In the genomic region with DNA sequence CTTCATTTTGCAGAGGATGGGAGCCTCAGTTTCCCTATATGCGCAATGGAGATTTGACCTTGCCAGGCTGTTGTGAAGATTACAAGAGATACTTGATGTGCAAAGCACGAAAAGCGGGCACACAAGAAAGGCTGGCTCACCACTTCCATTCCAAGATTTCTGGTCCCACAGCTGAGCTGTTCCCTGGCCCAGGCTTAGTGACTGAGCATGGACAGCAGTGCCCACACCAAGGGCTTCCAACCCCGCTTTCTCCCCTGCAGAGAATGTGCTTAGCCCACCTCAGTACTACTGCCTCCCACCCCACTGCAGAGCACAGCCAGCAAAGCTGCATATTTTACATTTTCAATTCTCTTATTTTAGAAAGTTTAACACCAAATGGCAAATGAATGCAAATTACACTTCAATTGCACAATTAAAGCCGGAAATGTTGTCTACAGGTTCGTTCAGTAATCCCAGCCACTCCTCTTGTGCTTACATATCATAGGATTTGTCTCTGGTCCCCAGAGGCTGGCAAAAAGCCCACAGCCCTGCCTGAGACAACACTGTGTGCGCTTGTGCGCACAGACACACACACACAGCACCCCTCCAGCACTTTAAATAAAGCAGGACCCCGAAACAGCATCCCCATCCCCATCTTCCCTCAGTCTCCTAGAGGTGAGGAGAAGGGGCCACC, we compare ENCODE assay signal across 1 cellular context.
TF ChIP-seq lines count a peak whose summit lies in the region.

No MANE protein-coding gene starts in this region.

TF ChIP-seq in HepG2, 621 proteins besides CTCF, POLR2A, EP300 and RAD21 (continued from another document):
- TF ChIP-seq, protein P1, sequence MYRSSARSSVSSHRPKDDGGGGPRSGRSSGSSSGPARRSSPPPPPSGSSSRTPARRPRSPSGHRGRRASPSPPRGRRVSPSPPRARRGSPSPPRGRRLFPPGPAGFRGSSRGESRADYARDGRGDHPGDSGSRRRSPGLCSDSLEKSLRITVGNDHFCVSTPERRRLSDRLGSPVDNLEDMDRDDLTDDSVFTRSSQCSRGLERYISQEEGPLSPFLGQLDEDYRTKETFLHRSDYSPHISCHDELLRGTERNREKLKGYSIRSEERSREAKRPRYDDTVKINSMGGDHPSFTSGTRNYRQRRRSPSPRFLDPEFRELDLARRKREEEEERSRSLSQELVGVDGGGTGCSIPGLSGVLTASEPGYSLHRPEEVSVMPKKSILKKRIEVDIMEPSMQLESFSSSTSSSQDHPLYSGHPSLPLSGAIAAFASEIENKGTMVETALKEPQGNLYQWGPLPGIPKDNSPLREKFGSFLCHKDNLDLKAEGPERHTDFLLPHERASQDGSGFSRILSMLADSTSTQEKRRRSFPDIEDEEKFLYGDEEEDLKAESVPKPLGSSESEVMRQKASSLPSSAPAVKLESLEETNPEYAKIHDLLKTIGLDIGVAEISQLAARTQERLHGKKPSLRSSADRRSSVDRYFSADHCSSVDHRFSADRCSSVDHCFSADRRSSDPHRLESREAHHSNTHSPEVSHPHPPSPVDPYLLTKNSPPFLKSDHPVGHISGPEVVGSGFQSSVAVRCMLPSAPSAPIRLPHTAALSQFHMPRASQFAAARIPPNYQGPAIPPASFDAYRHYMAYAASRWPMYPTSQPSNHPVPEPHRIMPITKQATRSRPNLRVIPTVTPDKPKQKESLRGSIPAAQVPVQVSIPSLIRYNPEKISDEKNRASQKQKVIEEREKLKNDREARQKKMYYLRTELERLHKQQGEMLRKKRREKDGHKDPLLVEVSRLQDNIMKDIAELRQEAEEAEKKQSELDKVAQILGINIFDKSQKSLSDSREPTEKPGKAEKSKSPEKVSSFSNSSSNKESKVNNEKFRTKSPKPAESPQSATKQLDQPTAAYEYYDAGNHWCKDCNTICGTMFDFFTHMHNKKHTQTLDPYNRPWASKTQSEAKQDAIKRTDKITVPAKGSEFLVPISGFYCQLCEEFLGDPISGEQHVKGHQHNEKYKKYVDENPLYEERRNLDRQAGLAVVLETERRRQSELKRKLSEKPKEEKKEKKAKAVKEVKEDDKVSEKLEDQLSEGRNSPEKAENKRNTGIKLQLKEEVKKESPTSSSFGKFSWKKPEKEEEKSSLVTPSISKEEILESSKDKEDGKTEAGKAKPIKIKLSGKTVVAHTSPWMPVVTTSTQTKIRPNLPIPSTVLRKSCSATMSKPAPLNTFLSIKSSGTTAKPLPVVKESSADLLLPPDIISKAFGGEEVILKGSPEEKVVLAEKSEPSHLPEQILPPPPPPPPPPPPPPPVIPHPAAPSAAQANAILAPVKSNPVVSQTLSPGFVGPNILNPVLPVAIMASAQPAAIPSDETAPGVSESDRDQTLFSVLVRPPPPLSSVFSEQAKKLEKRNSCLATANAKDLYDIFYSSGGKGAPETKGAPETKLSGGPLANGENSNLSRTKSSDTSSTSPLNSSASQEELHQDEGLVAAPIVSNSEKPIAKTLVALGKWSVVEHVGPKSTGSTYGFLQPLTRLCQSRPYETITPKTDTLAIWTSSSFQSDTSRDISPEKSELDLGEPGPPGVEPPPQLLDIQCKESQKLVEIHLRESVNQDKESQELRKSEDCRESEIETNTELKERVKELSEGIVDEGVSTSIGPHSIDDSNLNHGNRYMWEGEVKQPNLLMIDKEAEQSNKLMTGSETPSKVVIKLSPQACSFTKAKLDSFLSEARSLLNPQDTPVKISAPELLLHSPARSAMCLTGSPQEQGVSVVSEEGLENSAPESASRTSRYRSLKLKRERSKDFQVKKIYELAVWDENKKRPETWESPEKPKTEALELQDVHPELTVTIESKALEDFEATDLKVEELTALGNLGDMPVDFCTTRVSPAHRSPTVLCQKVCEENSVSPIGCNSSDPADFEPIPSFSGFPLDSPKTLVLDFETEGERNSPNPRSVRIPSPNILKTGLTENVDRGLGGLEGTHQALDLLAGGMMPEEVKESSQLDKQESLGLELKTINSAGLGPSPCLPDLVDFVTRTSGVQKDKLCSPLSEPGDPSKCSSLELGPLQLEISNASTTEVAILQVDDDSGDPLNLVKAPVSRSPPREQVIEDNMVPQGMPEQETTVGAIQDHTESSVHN (CRISPR knock-in tag; IDR thresholded peaks at IDR 0.05) = peak; percentile 47; the same call in 1 of the 2 replicates
- TF ChIP-seq ZNF253 (CRISPR knock-in tag; IDR thresholded peaks at IDR 0.05; ENCODE audit: borderline replicate concordance) (no peak), ZNF3 (CRISPR knock-in tag; IDR thresholded peaks at IDR 0.05) (no peak), SOX5 (CRISPR knock-in tag; IDR thresholded peaks at IDR 0.05; ENCODE audit: borderline replicate concordance) (no peak), ZNF501 (CRISPR knock-in tag; IDR thresholded peaks at IDR 0.05) (peak; percentile 69; the same call in 1 of the 2 replicates), ZBTB8A (CRISPR knock-in tag; IDR thresholded peaks at IDR 0.05; ENCODE audit: borderline replicate concordance, low read depth) (0 out of 2 replicates have a peak, but pooled peaks have one; percentile 38), PAWR (CRISPR knock-in tag; IDR thresholded peaks at IDR 0.05; ENCODE audit: borderline replicate concordance) (0 out of 2 replicates have a peak, but pooled peaks have one; percentile 57), ZNF678 (CRISPR knock-in tag; IDR thresholded peaks at IDR 0.05) (0 out of 2 replicates have a peak, but pooled peaks have one; percentile 38), ZNF484 (CRISPR knock-in tag; IDR thresholded peaks at IDR 0.05; ENCODE audit: borderline replicate concordance, low read depth) (no peak), GATA4 (IDR thresholded peaks at IDR 0.05; ENCODE audit: borderline replicate concordance, low read depth) (no peak), ZBTB3 (CRISPR knock-in tag; IDR thresholded peaks at IDR 0.05; ENCODE audit: borderline replicate concordance, low read depth) (0 out of 2 replicates have a peak, but pooled peaks have one; percentile 48), HNRNPH1 (optimal IDR thresholded peaks at IDR 0.05; ENCODE audit: low read depth, low read length) (no peak), GABPA (IDR thresholded peaks at IDR 0.05; ENCODE audit: low read depth, low read length) (no peak), GABPA (CRISPR knock-in tag; IDR thresholded peaks at IDR 0.05; ENCODE audit: low read depth) (no peak), MYNN (CRISPR knock-in tag; IDR thresholded peaks at IDR 0.05; ENCODE audit: low read depth) (no peak; the same call in 1 of the 2 replicates), EED (CRISPR knock-in tag; IDR thresholded peaks at IDR 0.05) (0 out of 2 replicates have a peak, but pooled peaks have one; percentile 13), NFE2L1 (CRISPR knock-in tag; IDR thresholded peaks at IDR 0.05; ENCODE audit: borderline replicate concordance) (no peak), IKZF1 (IDR thresholded peaks at IDR 0.05) (no peak), MEIS2 (CRISPR knock-in tag; IDR thresholded peaks at IDR 0.05) (no peak), POLR2G (IDR thresholded peaks at IDR 0.05; ENCODE audit: low read depth, low read length) (no peak)
- TF ChIP-seq, protein P2, sequence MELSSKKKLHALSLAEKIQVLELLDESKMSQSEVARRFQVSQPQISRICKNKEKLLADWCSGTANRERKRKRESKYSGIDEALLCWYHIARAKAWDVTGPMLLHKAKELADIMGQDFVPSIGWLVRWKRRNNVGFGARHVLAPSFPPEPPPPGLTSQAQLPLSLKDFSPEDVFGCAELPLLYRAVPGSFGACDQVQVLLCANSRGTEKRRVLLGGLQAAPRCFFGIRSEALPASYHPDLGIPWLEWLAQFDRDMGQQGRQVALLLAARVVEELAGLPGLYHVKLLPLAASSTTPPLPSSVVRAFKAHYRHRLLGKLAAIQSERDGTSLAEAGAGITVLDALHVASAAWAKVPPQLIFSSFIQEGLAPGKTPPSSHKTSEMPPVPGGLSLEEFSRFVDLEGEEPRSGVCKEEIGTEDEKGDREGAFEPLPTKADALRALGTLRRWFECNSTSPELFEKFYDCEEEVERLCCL (CRISPR knock-in tag; IDR thresholded peaks at IDR 0.05; ENCODE audit: borderline replicate concordance) = no peak
- TF ChIP-seq, protein P3, sequence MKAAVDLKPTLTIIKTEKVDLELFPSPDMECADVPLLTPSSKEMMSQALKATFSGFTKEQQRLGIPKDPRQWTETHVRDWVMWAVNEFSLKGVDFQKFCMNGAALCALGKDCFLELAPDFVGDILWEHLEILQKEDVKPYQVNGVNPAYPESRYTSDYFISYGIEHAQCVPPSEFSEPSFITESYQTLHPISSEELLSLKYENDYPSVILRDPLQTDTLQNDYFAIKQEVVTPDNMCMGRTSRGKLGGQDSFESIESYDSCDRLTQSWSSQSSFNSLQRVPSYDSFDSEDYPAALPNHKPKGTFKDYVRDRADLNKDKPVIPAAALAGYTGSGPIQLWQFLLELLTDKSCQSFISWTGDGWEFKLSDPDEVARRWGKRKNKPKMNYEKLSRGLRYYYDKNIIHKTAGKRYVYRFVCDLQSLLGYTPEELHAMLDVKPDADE (CRISPR knock-in tag; IDR thresholded peaks at IDR 0.05) = no peak
- TF ChIP-seq, protein P4, sequence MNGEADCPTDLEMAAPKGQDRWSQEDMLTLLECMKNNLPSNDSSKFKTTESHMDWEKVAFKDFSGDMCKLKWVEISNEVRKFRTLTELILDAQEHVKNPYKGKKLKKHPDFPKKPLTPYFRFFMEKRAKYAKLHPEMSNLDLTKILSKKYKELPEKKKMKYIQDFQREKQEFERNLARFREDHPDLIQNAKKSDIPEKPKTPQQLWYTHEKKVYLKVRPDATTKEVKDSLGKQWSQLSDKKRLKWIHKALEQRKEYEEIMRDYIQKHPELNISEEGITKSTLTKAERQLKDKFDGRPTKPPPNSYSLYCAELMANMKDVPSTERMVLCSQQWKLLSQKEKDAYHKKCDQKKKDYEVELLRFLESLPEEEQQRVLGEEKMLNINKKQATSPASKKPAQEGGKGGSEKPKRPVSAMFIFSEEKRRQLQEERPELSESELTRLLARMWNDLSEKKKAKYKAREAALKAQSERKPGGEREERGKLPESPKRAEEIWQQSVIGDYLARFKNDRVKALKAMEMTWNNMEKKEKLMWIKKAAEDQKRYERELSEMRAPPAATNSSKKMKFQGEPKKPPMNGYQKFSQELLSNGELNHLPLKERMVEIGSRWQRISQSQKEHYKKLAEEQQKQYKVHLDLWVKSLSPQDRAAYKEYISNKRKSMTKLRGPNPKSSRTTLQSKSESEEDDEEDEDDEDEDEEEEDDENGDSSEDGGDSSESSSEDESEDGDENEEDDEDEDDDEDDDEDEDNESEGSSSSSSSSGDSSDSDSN (CRISPR knock-in tag; IDR thresholded peaks at IDR 0.05) = no peak
- TF ChIP-seq, protein P5, sequence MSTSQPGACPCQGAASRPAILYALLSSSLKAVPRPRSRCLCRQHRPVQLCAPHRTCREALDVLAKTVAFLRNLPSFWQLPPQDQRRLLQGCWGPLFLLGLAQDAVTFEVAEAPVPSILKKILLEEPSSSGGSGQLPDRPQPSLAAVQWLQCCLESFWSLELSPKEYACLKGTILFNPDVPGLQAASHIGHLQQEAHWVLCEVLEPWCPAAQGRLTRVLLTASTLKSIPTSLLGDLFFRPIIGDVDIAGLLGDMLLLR (CRISPR knock-in tag; IDR thresholded peaks at IDR 0.05) = 0 out of 2 replicates have a peak, but pooled peaks have one; percentile 21
- TF ChIP-seq, protein P6, sequence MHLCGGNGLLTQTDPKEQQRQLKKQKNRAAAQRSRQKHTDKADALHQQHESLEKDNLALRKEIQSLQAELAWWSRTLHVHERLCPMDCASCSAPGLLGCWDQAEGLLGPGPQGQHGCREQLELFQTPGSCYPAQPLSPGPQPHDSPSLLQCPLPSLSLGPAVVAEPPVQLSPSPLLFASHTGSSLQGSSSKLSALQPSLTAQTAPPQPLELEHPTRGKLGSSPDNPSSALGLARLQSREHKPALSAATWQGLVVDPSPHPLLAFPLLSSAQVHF (CRISPR knock-in tag; IDR thresholded peaks at IDR 0.05) = no peak
- TF ChIP-seq, protein P7, sequence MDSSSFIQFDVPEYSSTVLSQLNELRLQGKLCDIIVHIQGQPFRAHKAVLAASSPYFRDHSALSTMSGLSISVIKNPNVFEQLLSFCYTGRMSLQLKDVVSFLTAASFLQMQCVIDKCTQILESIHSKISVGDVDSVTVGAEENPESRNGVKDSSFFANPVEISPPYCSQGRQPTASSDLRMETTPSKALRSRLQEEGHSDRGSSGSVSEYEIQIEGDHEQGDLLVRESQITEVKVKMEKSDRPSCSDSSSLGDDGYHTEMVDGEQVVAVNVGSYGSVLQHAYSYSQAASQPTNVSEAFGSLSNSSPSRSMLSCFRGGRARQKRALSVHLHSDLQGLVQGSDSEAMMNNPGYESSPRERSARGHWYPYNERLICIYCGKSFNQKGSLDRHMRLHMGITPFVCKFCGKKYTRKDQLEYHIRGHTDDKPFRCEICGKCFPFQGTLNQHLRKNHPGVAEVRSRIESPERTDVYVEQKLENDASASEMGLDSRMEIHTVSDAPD (CRISPR knock-in tag; IDR thresholded peaks at IDR 0.05) = no peak
- TF ChIP-seq, protein P8, sequence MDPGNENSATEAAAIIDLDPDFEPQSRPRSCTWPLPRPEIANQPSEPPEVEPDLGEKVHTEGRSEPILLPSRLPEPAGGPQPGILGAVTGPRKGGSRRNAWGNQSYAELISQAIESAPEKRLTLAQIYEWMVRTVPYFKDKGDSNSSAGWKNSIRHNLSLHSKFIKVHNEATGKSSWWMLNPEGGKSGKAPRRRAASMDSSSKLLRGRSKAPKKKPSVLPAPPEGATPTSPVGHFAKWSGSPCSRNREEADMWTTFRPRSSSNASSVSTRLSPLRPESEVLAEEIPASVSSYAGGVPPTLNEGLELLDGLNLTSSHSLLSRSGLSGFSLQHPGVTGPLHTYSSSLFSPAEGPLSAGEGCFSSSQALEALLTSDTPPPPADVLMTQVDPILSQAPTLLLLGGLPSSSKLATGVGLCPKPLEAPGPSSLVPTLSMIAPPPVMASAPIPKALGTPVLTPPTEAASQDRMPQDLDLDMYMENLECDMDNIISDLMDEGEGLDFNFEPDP (CRISPR knock-in tag; conservative IDR thresholded peaks at IDR 0.05) = no peak
TF ChIP-seq in HepG2: peak in this region for 19.
